In the genomic region with DNA sequence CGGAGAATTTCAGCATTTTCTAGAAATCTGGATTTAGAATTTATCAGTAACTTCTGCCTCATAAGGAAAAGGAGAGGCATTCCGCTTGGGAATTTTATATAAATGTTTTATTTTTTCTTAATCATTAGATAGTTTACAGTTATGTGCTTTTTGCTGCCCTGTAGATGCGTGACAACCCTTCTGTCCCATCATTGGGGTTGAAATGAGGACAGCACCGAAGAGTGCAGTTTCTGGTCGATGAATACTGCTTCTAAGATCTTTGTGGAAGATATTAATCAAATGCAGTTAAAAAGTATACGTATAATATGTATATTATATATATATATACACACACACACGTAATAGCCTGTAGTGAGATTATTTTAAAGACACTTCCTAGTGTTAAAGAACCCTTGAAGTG, we compare ENCODE assay signal across 8 cellular contexts. TPM values are rescaled to one million over a fixed set of nuclear protein-coding genes. Genes with fewer than 3 reads are reported as not detected.
DNase-seq lines count a peak whose midpoint lies in the region; ATAC-seq and TF ChIP-seq lines count a peak whose summit lies in the region.

No MANE protein-coding gene starts in this region.

- no peak for ATAC-seq in HG03280 (IDR thresholded peaks at IDR 0.05; ENCODE audit: unreplicated experiment)

- H3K4me3 ChIP-seq in GM23248 (peak overlapping the region; percentile 94), Peyer's patch (peak overlapping the region in 3 of 4 donors; percentile 85 to 93 (median 91)), epithelial cell of proximal tubule (ENCODE audit: low read depth, low read length) (peak overlapping the region; percentile 87), prostate gland (peak overlapping the region; percentile 67 to 80)

- TF ChIP-seq CTCF in Peyer's patch (IDR thresholded peaks at IDR 0.05) (no peak), epithelial cell of proximal tubule (conservative IDR thresholded peaks at IDR 0.05; ENCODE audit: low read depth, low read length) (no peak), prostate gland (IDR thresholded peaks at IDR 0.05) (no peak), GM13976 (IDR thresholded peaks at IDR 0.05; ENCODE audit: borderline replicate concordance, control extremely low read depth, extremely low read depth, insufficient read depth, missing control alignments) (no peak)

- DNase-seq in GM23248 = peak; percentile 57
- DNase-seq in Peyer's patch = no peak
- no peak for DNase-seq in epithelial cell of proximal tubule (ENCODE audit: low read depth)
- DNase-seq in prostate gland (ENCODE audit: low spot score) = no peak
- no peak for DNase-seq in GM13976 (ENCODE audit: low spot score)
- no peak for DNase-seq in hypothalamus (lab: John Stamatoyannopoulos, UW)
- DNase-seq in HK-2 (ENCODE audit: unreplicated experiment) = no peak

- peak overlapping the region; percentile 97 for H3K9ac ChIP-seq in GM23248

- peaks cover 55% of the 10 kb centered on the region for H3K79me2 ChIP-seq in GM23248 (ENCODE audit: insufficient read depth)

- H3K27me3 ChIP-seq in GM23248 (replicated peaks; ENCODE audit: insufficient read depth) (no peaks in the 10 kb centered on the region), Peyer's patch (no peaks in the 10 kb centered on the region), prostate gland (replicated peaks; ENCODE audit: insufficient read depth) (no peaks in the 10 kb centered on the region)

- H4K20me1 ChIP-seq in GM23248 (ENCODE audit: insufficient read depth) = no peaks in the 10 kb centered on the region

- H3K9me3 ChIP-seq in GM23248 (ENCODE audit: low read depth) = no peaks in the 10 kb centered on the region
- H3K9me3 ChIP-seq in Peyer's patch = no peaks in the 10 kb centered on the region
- no peaks in the 10 kb centered on the region for H3K9me3 ChIP-seq in prostate gland

- H3K4me2 ChIP-seq in GM23248 (ENCODE audit: unreplicated experiment) = peak overlapping the region; percentile 100

- intact Hi-C loops in prostate gland (cut with DNase I) = loop anchor here (5.0 kb wide), 2 partner anchors 240 to 295 kb away; no protein-coding TSS in a partner anchor

- peaks cover 50% of the 10 kb centered on the region for H3K4me1 ChIP-seq in GM23248 (ENCODE audit: insufficient read depth)
- peaks cover 0 to 21% (median 3%) of the 10 kb centered on the region in 4 donors for H3K4me1 ChIP-seq in Peyer's patch
- no peaks in the 10 kb centered on the region for H3K4me1 ChIP-seq in prostate gland (replicated peaks)

- peak overlapping the region; percentile 60 for H2AFZ ChIP-seq in GM23248

- 7 to 12% methylated on average over 7 of the region's 7 CpGs for WGBS in GM23248 (ENCODE audit: low coverage in 1 of 2, low lambda C conversion rate in 2 of 2, missing lambda C conversion rate in 2 of 2), 2 experiments
- whole genome bisulfite sequencing in prostate gland = 40% methylated on average over 7 of the region's 7 CpGs

- no peaks in the 10 kb centered on the region for H3K9me2 ChIP-seq in GM23248 (ENCODE audit: insufficient read depth)

- TF ChIP-seq POLR2A in Peyer's patch (IDR thresholded peaks at IDR 0.05) (no peak), prostate gland (IDR thresholded peaks at IDR 0.05) (no peak)

- peak overlapping the region; percentile 99 for H3K27ac ChIP-seq in GM23248
- H3K27ac ChIP-seq in Peyer's patch = peak overlapping the region in 2 of 4 donors; percentile 92 to 98
- H3K27ac ChIP-seq in prostate gland = peak overlapping the region in 1 of 2 donors; percentile 95

- H3F3A ChIP-seq in GM23248 (ENCODE audit: insufficient read depth) = peaks cover 29% of the 10 kb centered on the region

- H3K36me3 ChIP-seq in GM23248 (ENCODE audit: low read depth) (no peaks in the 10 kb centered on the region), Peyer's patch (no peaks in the 10 kb centered on the region), prostate gland (no peaks in the 10 kb centered on the region)

- in situ Hi-C loops in GM23248 (cut with MboI) (loop anchor here (10.0 kb wide), 1 partner anchor 238 kb away; no protein-coding TSS in a partner anchor), GM13976 (cut with MboI; ENCODE audit: low sequenced_read_pairs, unreplicated experiment) (loop anchor here (10.0 kb wide), 1 partner anchor 248 kb away; no protein-coding TSS in a partner anchor)

RNA-seq across cellular contexts. Expression of gene RBPJ, which starts 1.5 kb away (rescaled TPM):
- 70.7 and 75.8 TPM in 2 replicates for total RNA-seq in GM23248 (2014; rRNA removed; shearing (Covaris generic))
- polyA plus RNA-seq in GM23248 (2016; fragmentation: Nextera tagmentation; extraction: Ambion mirVana) = 85.1 and 85.4 TPM in 2 replicates
- 100 to 1,000 TPM in 1 of 4 donors, 10 to 100 TPM in 3; 27.6 to 105 (median 42.8) TPM for total RNA-seq in Peyer's patch
- 38.6 and 76.0 TPM in 2 replicates for total RNA-seq in epithelial cell of proximal tubule
- total RNA-seq in prostate gland = 100 to 1,000 TPM in 1 of 2 donors, 10 to 100 TPM in 1; 36.0 to 130 TPM
